ENCODE assay signal across 8 cellular contexts in the genomic region with DNA sequence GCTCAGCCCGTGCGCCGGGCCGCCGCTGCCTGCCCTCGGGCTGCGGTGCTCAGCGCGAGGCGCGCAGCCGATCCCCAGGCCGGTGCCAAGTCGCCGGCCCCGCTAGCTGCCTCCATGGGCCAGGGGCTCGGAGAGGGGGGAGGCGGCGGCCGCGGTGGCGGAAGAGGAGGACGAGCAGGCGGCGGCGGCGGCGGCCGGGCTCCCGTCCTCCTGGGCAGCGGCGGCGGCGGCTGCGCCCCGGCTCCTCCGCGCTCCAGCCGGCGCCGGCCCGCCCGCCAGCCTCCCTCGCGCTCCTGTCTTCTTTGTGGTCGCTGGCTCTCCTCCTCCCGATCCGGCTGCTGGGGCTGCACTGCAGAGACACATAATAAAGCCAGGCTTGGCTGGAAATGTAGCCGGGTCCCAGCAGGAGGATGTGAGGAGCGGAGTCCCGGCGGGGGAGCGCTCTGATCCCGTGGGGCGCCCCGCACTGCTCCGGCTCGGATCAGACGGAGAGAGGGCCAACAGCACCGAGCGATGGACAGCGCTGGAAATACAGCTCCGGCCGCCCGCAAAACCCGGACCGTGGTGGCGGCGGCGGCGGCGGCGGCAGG. TPM values are rescaled to one million over a fixed set of nuclear protein-coding genes. Genes with fewer than 3 reads are reported as not detected.
DNase-seq lines count a peak whose midpoint lies in the region; ATAC-seq and TF ChIP-seq lines count a peak whose summit lies in the region.

No MANE protein-coding gene starts in this region.

- H3K9me3 ChIP-seq in ES-I3 (ENCODE audit: control insufficient read depth, insufficient read depth, low read length) (no peaks in the 10 kb centered on the region), endodermal cell (ENCODE audit: control insufficient read depth, low read length) (no peaks in the 10 kb centered on the region), lower lobe of right lung (no peaks in the 10 kb centered on the region)

- no peak overlapping the region for H3K27ac Mint-ChIP-seq in endodermal cell
- no peak overlapping the region for H3K27ac Mint-ChIP-seq in stimulated activated naive CD8-positive, alpha-beta T cell treated with anti-CD3 and anti-CD28 coated beads, Interleukin-15, amount 100 ng/mL, for 72 hours

- peaks cover 26% of the 10 kb centered on the region for H3K4me1 Mint-ChIP-seq in endodermal cell
- H3K4me1 Mint-ChIP-seq in stimulated activated naive CD8-positive, alpha-beta T cell treated with anti-CD3 and anti-CD28 coated beads, Interleukin-15, amount 100 ng/mL, for 72 hours: peaks cover 26% of the 10 kb centered on the region

- H3K4me3 Mint-ChIP-seq in endodermal cell: peak overlapping the region; percentile 78
- H3K4me3 Mint-ChIP-seq in stimulated activated naive CD8-positive, alpha-beta T cell treated with anti-CD3 and anti-CD28 coated beads, Interleukin-15, amount 100 ng/mL, for 72 hours: peak overlapping the region; percentile 83 to 84

- DNase-seq in LHCN-M2 (ENCODE audit: low read depth) (peak; percentile 51), UCSD-AML1 (lab: John Stamatoyannopoulos, UW; ENCODE audit: unreplicated experiment) (peak; percentile 42), endodermal cell (peak; percentile 93), lower lobe of right lung (peak; percentile 75)
- peak; percentile 27 to 29 for DNase-seq in stimulated activated naive CD8-positive, alpha-beta T cell treated with anti-CD3 and anti-CD28 coated beads, Interleukin-15, amount 100 ng/mL, for 72 hours

- ATAC-seq in lower lobe of right lung (peak; percentile 64 to 66), GM21367 (IDR thresholded peaks at IDR 0.05; ENCODE audit: unreplicated experiment) (no peak)
- ATAC-seq in stimulated activated naive CD8-positive, alpha-beta T cell treated with anti-CD3 and anti-CD28 coated beads, Interleukin-15, amount 100 ng/mL, for 72 hours: peak; percentile 33
- ATAC-seq in activated CD4-positive, CD25-positive, alpha-beta regulatory T cell treated with anti-CD3 and anti-CD28 coated beads, Interleukin-2, amount 50 U/mL, for 24 hours: no peak

- H3K4me3 ChIP-seq in endodermal cell (ENCODE audit: low read length) (peak overlapping the region; percentile 78), lower lobe of right lung (peak overlapping the region; percentile 73)

- H3K9ac ChIP-seq in ES-I3 (ENCODE audit: low read depth, low read length): peak overlapping the region; percentile 68
- H3K9ac ChIP-seq in endodermal cell (ENCODE audit: extremely low read depth, low read length, poor library complexity, severe bottlenecking): no peak overlapping the region

- TF ChIP-seq CTCF in endodermal cell (conservative IDR thresholded peaks at IDR 0.05) (no peak), lower lobe of right lung (IDR thresholded peaks at IDR 0.05) (peak; percentile 32)

- H3K36me3 Mint-ChIP-seq in endodermal cell (ENCODE audit: low read depth): no peaks in the 10 kb centered on the region

- peak overlapping the region; percentile 78 for H3K27ac ChIP-seq in endodermal cell (ENCODE audit: low read depth, low read length)
- H3K27ac ChIP-seq in lower lobe of right lung: peak overlapping the region; percentile 82

- H3K4me1 ChIP-seq in ES-I3 (ENCODE audit: insufficient read depth, low read length) (peaks cover 17% of the 10 kb centered on the region), endodermal cell (ENCODE audit: control insufficient read depth, insufficient read depth, low read length) (peaks cover 12% of the 10 kb centered on the region), lower lobe of right lung (peaks cover 34% of the 10 kb centered on the region)

- no peaks in the 10 kb centered on the region for H3K9me3 Mint-ChIP-seq in endodermal cell
- H3K9me3 Mint-ChIP-seq in stimulated activated naive CD8-positive, alpha-beta T cell treated with anti-CD3 and anti-CD28 coated beads, Interleukin-15, amount 100 ng/mL, for 72 hours: no peaks in the 10 kb centered on the region

- 0% methylated on average over 17 to 73 of the region's 73 CpGs for WGBS in endodermal cell (ENCODE audit: insufficient coverage in 1 of 2, insufficient read length in 1 of 2), 2 experiments

- 0 out of 2 replicates have a peak, but pooled peaks cover 3% of the 10 kb centered on the region for H3K36me3 ChIP-seq in ES-I3 (ENCODE audit: insufficient read depth, low read length)
- H3K36me3 ChIP-seq in endodermal cell (ENCODE audit: control insufficient read depth, insufficient read depth, low read length): no peaks in the 10 kb centered on the region
- H3K36me3 ChIP-seq in lower lobe of right lung: no peaks in the 10 kb centered on the region

- H3K27me3 Mint-ChIP-seq in endodermal cell (ENCODE audit: insufficient read depth): peaks cover 33% of the 10 kb centered on the region
- peaks cover 90% of the 10 kb centered on the region for H3K27me3 Mint-ChIP-seq in stimulated activated naive CD8-positive, alpha-beta T cell treated with anti-CD3 and anti-CD28 coated beads, Interleukin-15, amount 100 ng/mL, for 72 hours

- H3K27me3 ChIP-seq in endodermal cell (ENCODE audit: control insufficient read depth, insufficient read depth, low read length, poor library complexity, severe bottlenecking) (peaks cover 36% of the 10 kb centered on the region), lower lobe of right lung (ENCODE audit: low read depth) (peaks cover 23% of the 10 kb centered on the region)

- intact Hi-C loops in lower lobe of right lung (cut with DNase I): no loop called here

RNA-seq across cellular contexts. Expression of a gene that starts 0.9 kb away (rescaled TPM):
- total RNA-seq in LHCN-M2 (2014; rRNA removed) (not detected in 2 replicates), endodermal cell (10 to 100 TPM; 30.3 to 41.9 TPM), lower lobe of right lung (10.7 TPM)
- polyA plus RNA-seq in LHCN-M2 (2012): 0.01 TPM
- polyA plus RNA-seq in endodermal cell (2013, experiment 1 of 2): 58.6 TPM
- 54.0 TPM for polyA plus RNA-seq in endodermal cell (2013, experiment 2 of 2)

Comparison
In these comparisons a context has a peak if more than half of its experiments do, and no peak if none do; other contexts are left out.
1. DNase-seq: peak in every context shown above with its lines; median percentile 93 in endodermal cell; 75 in lower lobe of right lung; 51 in LHCN-M2; 42 in UCSD-AML1; 28 in stimulated activated naive CD8-positive, alpha-beta T cell treated with anti-CD3 and anti-CD28 coated beads, Interleukin-15, amount 100 ng/mL, for 72 hours.
2. ATAC-seq: peak in lower lobe of right lung (2 of 2) and stimulated activated naive CD8-positive, alpha-beta T cell treated with anti-CD3 and anti-CD28 coated beads, Interleukin-15, amount 100 ng/mL, for 72 hours (single experiment); none in activated CD4-positive, CD25-positive, alpha-beta regulatory T cell treated with anti-CD3 and anti-CD28 coated beads, Interleukin-2, amount 50 U/mL, for 24 hours (0 of 2) and GM21367 (single experiment).
3. RNA of a gene that starts 0.9 kb away (total RNA-seq): 30.3 to 41.9 TPM in endodermal cell and 10.7 TPM in lower lobe of right lung (single experiment); not detected in LHCN-M2; every median in the first group is over 10 times any median in the second.